ENCODE assay signal across 8 cellular contexts in genomic region chr6:157381631-157382621, GRCh38. TPM values are rescaled to one million over a fixed set of nuclear protein-coding genes. Genes with fewer than 3 reads are reported as not detected.
A peak's percentile ranks its signal among the peaks of the same experiment; 100 is the strongest.
DNase-seq lines count a peak whose midpoint lies in the region; ATAC-seq and TF ChIP-seq lines count a peak whose summit lies in the region.

No MANE protein-coding gene starts in this region.

- CTCF ChIA-PET in GM10248 (lab: Yijun Ruan, JAX): no interaction called here

- H3K4me1 ChIP-seq in GM23338 (ENCODE audit: insufficient read depth) (peaks cover 9% of the 10 kb centered on the region; the same call in 1 of the 2 replicates), Loucy (ENCODE audit: insufficient read depth, low read length, poor library complexity, severe bottlenecking) (peaks cover 44% of the 10 kb centered on the region)

- H3K9me2 ChIP-seq in GM23338 (ENCODE audit: insufficient read depth) (no peaks in the 10 kb centered on the region), Loucy (replicated peaks; ENCODE audit: low read depth, low read length) (no peaks in the 10 kb centered on the region)

- H4K20me1 ChIP-seq in GM23338 (replicated peaks; ENCODE audit: insufficient read depth) (peaks cover 2% of the 10 kb centered on the region; the same call in 1 of the 2 replicates), Loucy (ENCODE audit: insufficient read depth, low read length, poor library complexity, severe bottlenecking) (peaks cover 10% of the 10 kb centered on the region)

- peak; percentile 39 for TF ChIP-seq CTCF in GM10248 (IDR thresholded peaks at IDR 0.05; ENCODE audit: control extremely low read depth, extremely low read depth, low read depth, missing control alignments)
- peak in 1 of 2 experiments; percentile 16; a peak in 2 of 4 replicates for TF ChIP-seq CTCF in GM23338 (conservative IDR thresholded peaks at IDR 0.05; ENCODE audit: low read depth in 2 of 2)
- 0 out of 2 replicates have a peak, but pooled peaks have one; percentile 16 for TF ChIP-seq CTCF in Loucy (conservative IDR thresholded peaks at IDR 0.05; ENCODE audit: low read length)
- no peak for TF ChIP-seq CTCF in choroid plexus epithelial cell (conservative IDR thresholded peaks at IDR 0.05; ENCODE audit: low read depth, low read length)

- H3K36me3 ChIP-seq in GM23338 (ENCODE audit: insufficient read depth) (no peaks in the 10 kb centered on the region), Loucy (ENCODE audit: insufficient read depth, low read length) (no peaks in the 10 kb centered on the region)

- no peaks in the 10 kb centered on the region for H3K9me3 ChIP-seq in Loucy (ENCODE audit: insufficient read depth, low read depth, low read length)

- H3K27me3 ChIP-seq in GM23338 (ENCODE audit: insufficient read depth) (peaks cover 20% of the 10 kb centered on the region), Loucy (ENCODE audit: insufficient read depth, low read length, poor library complexity, severe bottlenecking) (no peaks in the 10 kb centered on the region)

- H3K9me3 Mint-ChIP-seq in GM23338: no peaks in the 10 kb centered on the region

- H3F3A ChIP-seq in GM23338 (replicated peaks; ENCODE audit: low read depth) (no peaks in the 10 kb centered on the region), Loucy (ENCODE audit: low read depth) (no peaks in the 10 kb centered on the region)

- ATAC-seq in GM23338: no peak

- H3K27ac ChIP-seq in GM23338 (ENCODE audit: low read depth): no peak overlapping the region

- no peaks in the 10 kb centered on the region for H3K36me3 Mint-ChIP-seq in GM23338 (ENCODE audit: low read depth)

- DNase-seq in GM10248 (ENCODE audit: extremely low spot score): peak; percentile 67
- DNase-seq in GM23338 (ENCODE audit: low spot score): peak; percentile 55
- DNase-seq in activated CD4-positive, alpha-beta T cell treated with anti-CD3 and anti-CD28 coated beads for 24 hours (ENCODE audit: low read depth in 2 of 2): peak; percentile 35 to 40
- peak; percentile 61 for DNase-seq in choroid plexus epithelial cell (ENCODE audit: low read depth)
- peak; percentile 73 for DNase-seq in left kidney (ENCODE audit: low read depth, low spot score)
- DNase-seq in stimulated activated CD4-positive, alpha-beta T cell treated with anti-CD3 and anti-CD28 coated beads, Interleukin-2, amount 100 ng/mL, for 24 hours: peak; percentile 65 to 67
- DNase-seq in NCI-H187 treated with DMSO at 0.1 percent for 48 hours (lab: John Stamatoyannopoulos, UW): no peak

- POLR2A ChIA-PET in GM10248 (lab: Yijun Ruan, JAX): no interaction called here

- H3K27ac Mint-ChIP-seq in GM23338: no peak overlapping the region

- no peaks in the 10 kb centered on the region for H3K79me2 ChIP-seq in GM23338 (replicated peaks; ENCODE audit: insufficient read depth)
- peaks cover 21% of the 10 kb centered on the region; the same call in 1 of the 2 replicates for H3K79me2 ChIP-seq in Loucy (ENCODE audit: insufficient read depth, low read length)

- peaks cover 21% of the 10 kb centered on the region for H3K4me1 Mint-ChIP-seq in GM23338

- H3K4me2 ChIP-seq in GM23338 (peak overlapping the region; percentile 99), Loucy (ENCODE audit: low read depth, low read length, poor library complexity, severe bottlenecking) (peak overlapping the region; percentile 83)

- peaks cover 15% of the 10 kb centered on the region for H3K27me3 Mint-ChIP-seq in GM23338 (ENCODE audit: insufficient read depth, low read depth, poor library complexity)

- H3K4me3 Mint-ChIP-seq in GM23338: peak overlapping the region; percentile 85

- H2AFZ ChIP-seq in GM23338 (peak overlapping the region; percentile 99), Loucy (ENCODE audit: low read length) (peak overlapping the region; percentile 71)

- H3K4me3 ChIP-seq in GM23338 (peak overlapping the region; percentile 89), Loucy (ENCODE audit: low read length, poor library complexity, severe bottlenecking) (peak overlapping the region; percentile 90), choroid plexus epithelial cell (ENCODE audit: low read depth, low read length) (peak overlapping the region; percentile 87)

- H3K9ac ChIP-seq in Loucy (ENCODE audit: low read depth, low read length, poor library complexity, severe bottlenecking): peak overlapping the region; percentile 73

TF ChIP-seq in GM23338, 12 proteins besides CTCF, POLR2A, EP300 and RAD21:
- peak; percentile 26 for TF ChIP-seq EZH2 (IDR thresholded peaks at IDR 0.05; ENCODE audit: low read depth, unreplicated experiment)
- TF ChIP-seq NANOG (IDR thresholded peaks at IDR 0.05; ENCODE audit: borderline replicate concordance): no peak
- no peak for TF ChIP-seq ZNF114 (CRISPR knock-in tag; IDR thresholded peaks at IDR 0.05)

RNA-seq across cellular contexts. Expression of gene ZDHHC14, which starts 0.9 kb away (rescaled TPM):
- 2.4 and 7.4 TPM in 2 replicates for total RNA-seq in GM23338 (2014; rRNA removed; shearing (Covaris generic))
- 2.0 and 3.0 TPM in 2 replicates for polyA plus RNA-seq in GM23338 (2016; fragmentation: Nextera tagmentation; extraction: Ambion mirVana)

RNA-seq across cellular contexts. Expression of gene TMEM242, which starts 58.6 kb away (rescaled TPM):
- total RNA-seq in GM23338 (2014; rRNA removed; shearing (Covaris generic)): 3.7 and 5.7 TPM in 2 replicates
- polyA plus RNA-seq in GM23338 (2016; fragmentation: Nextera tagmentation; extraction: Ambion mirVana): 9.7 and 10.7 TPM in 2 replicates
